ENCODE assay signal across 20 cellular contexts in genomic region chr19:19546751-19547162, GRCh38.
"Had no signal": no experiment of that assay in that cellular context is flagged by ENCODE, and none has a peak within 500 bp of the region (broad histone marks: within the 10 kb centered on the region; RNA-seq: fewer than 3 reads in every experiment).

No MANE protein-coding gene starts in this region.

- ATAC-seq: activated CD8-positive, alpha-beta T cell treated with anti-CD3 and anti-CD28 coated beads for 36 hours; upper lobe of right lung had no signal

- H3K36me3 ChIP-seq: brain microvascular endothelial cell, prostate gland, sigmoid colon, spleen, stomach, upper lobe of right lung had no signal

- H3K27ac Mint-ChIP-seq: activated CD8-positive, alpha-beta T cell treated with anti-CD3 and anti-CD28 coated beads for 36 hours; activated naive CD8-positive, alpha-beta T cell; dendritic cell treated with granulocyte-macrophage colony-stimulating factor and Interleukin-4, amounts not matched to agents 40 ng/mL and 50 ng/mL, for 4 days; nephron had no signal

- H3K27me3 ChIP-seq: testis had no signal

- H3K4me3 ChIP-seq: prostate gland, sigmoid colon, spleen, stomach, testis, upper lobe of right lung had no signal

- H3K4me1 ChIP-seq: prostate gland, sigmoid colon, testis, upper lobe of right lung had no signal

- H3K4me3 Mint-ChIP-seq: activated CD8-positive, alpha-beta T cell treated with anti-CD3 and anti-CD28 coated beads for 36 hours; activated naive CD8-positive, alpha-beta T cell; dendritic cell treated with granulocyte-macrophage colony-stimulating factor and Interleukin-4, amounts not matched to agents 40 ng/mL and 50 ng/mL, for 4 days; nephron had no signal

- H3K9me3 Mint-ChIP-seq: dendritic cell treated with granulocyte-macrophage colony-stimulating factor and Interleukin-4, amounts not matched to agents 40 ng/mL and 50 ng/mL, for 4 days; nephron had no signal

- H3K9me3 ChIP-seq: prostate gland, sigmoid colon, stomach, testis, upper lobe of right lung had no signal

- H3K27ac ChIP-seq: brain microvascular endothelial cell, prostate gland, sigmoid colon, spleen, stomach, testis, upper lobe of right lung had no signal

- DNase-seq: activated CD4-positive, alpha-beta T cell treated with anti-CD3 and anti-CD28 coated beads for 4 hours; activated CD8-positive, alpha-beta T cell treated with anti-CD3 and anti-CD28 coated beads for 36 hours; activated gamma-delta T cell; activated T-cell treated with anti-CD3 and anti-CD28 coated beads, Interleukin-2, amount 50 U/mL, for 48 hours; anterior cingulate cortex; brain microvascular endothelial cell; effector memory CD4-positive, alpha-beta T cell; foreskin melanocyte; head of caudate nucleus; mesendoderm; sigmoid colon; spleen; stomach; T-helper 2 cell; testis; upper lobe of right lung had no signal

- H3K27me3 Mint-ChIP-seq: activated CD8-positive, alpha-beta T cell treated with anti-CD3 and anti-CD28 coated beads for 36 hours; activated naive CD8-positive, alpha-beta T cell had no signal

- H3K36me3 Mint-ChIP-seq: activated naive CD8-positive, alpha-beta T cell had no signal
